In genomic region chr11:77136784-77137420, GRCh38 we compare ENCODE assay signal across 28 cellular contexts. TPM values are rescaled to one million over a fixed set of nuclear protein-coding genes. Genes with fewer than 3 reads are reported as not detected.
"Had no signal": no experiment of that assay in that cellular context is flagged by ENCODE, and none has a peak within 500 bp of the region (broad histone marks: within the 10 kb centered on the region; RNA-seq: fewer than 3 reads in every experiment).

No MANE protein-coding gene starts in this region.

- H3K9me3 Mint-ChIP-seq: activated CD4-positive, alpha-beta memory T cell treated with anti-CD3 and anti-CD28 coated beads, Interleukin-2, amount 10 ng/mL, durations not matched to agents 7 days and 5 days; activated CD4-positive, alpha-beta T cell treated with anti-CD3 and anti-CD28 coated beads, Interleukin-2, amount 10 ng/mL, durations not matched to agents 7 days and 5 days; activated naive CD8-positive, alpha-beta T cell treated with anti-CD3 and anti-CD28 coated beads for 36 hours; activated T-cell treated with anti-CD3 and anti-CD28 coated beads, Interleukin-2, amount 50 U/mL, for 4 hours; brain; dendritic cell treated with granulocyte-macrophage colony-stimulating factor and Interleukin-4, amounts not matched to agents 40 ng/mL and 50 ng/mL, for 4 days; endodermal cell; immature natural killer cell; natural killer cell; WTC11 had no signal

- DNase-seq: activated CD4-positive, alpha-beta memory T cell treated with anti-CD3 and anti-CD28 coated beads, Interleukin-2, amount 10 ng/mL, durations not matched to agents 7 days and 5 days; activated CD4-positive, alpha-beta T cell treated with anti-CD3 and anti-CD28 coated beads for 1 hour; activated CD4-positive, alpha-beta T cell treated with anti-CD3 and anti-CD28 coated beads, Interleukin-2, amount 10 ng/mL, durations not matched to agents 7 days and 5 days; activated naive CD4-positive, alpha-beta T cell treated with Interleukin-2 at 50 U/mL for 16 hours; activated naive CD8-positive, alpha-beta T cell treated with anti-CD3 and anti-CD28 coated beads for 36 hours; activated T-cell treated with anti-CD3 and anti-CD28 coated beads, Interleukin-2, amount 50 U/mL, for 4 hours; endodermal cell; hypothalamus; immature natural killer cell; kidney; lower lobe of right lung; natural killer cell; stimulated activated CD4-positive, alpha-beta T cell treated with anti-CD3 and anti-CD28 coated beads, Interleukin-2, amount 100 ng/mL, for 48 hours; stimulated activated naive CD8-positive, alpha-beta T cell treated with anti-CD3 and anti-CD28 coated beads, Interleukin-15, Interleukin-2, amounts not matched to agents 100 U/mL and 50 U/mL, for 24 hours; T-helper 17 cell; T1000; trophoblast cell had no signal

- H3K27ac ChIP-seq: ascending aorta, heart left ventricle, lower lobe of right lung, thoracic aorta had no signal

- H3K27ac Mint-ChIP-seq: activated CD4-positive, alpha-beta memory T cell treated with anti-CD3 and anti-CD28 coated beads, Interleukin-2, amount 10 ng/mL, durations not matched to agents 7 days and 5 days; activated CD4-positive, alpha-beta T cell treated with anti-CD3 and anti-CD28 coated beads, Interleukin-2, amount 10 ng/mL, durations not matched to agents 7 days and 5 days; activated naive CD8-positive, alpha-beta T cell treated with anti-CD3 and anti-CD28 coated beads for 36 hours; dendritic cell treated with granulocyte-macrophage colony-stimulating factor and Interleukin-4, amounts not matched to agents 40 ng/mL and 50 ng/mL, for 4 days; endodermal cell; immature natural killer cell; natural killer cell; T-helper 17 cell; WTC11 had no signal

- H3K4me3 Mint-ChIP-seq: activated CD4-positive, alpha-beta memory T cell treated with anti-CD3 and anti-CD28 coated beads, Interleukin-2, amount 10 ng/mL, durations not matched to agents 7 days and 5 days; activated CD4-positive, alpha-beta T cell treated with anti-CD3 and anti-CD28 coated beads, Interleukin-2, amount 10 ng/mL, durations not matched to agents 7 days and 5 days; activated naive CD8-positive, alpha-beta T cell treated with anti-CD3 and anti-CD28 coated beads for 36 hours; activated T-cell treated with anti-CD3 and anti-CD28 coated beads, Interleukin-2, amount 50 U/mL, for 4 hours; brain; dendritic cell treated with granulocyte-macrophage colony-stimulating factor and Interleukin-4, amounts not matched to agents 40 ng/mL and 50 ng/mL, for 4 days; endodermal cell; immature natural killer cell; natural killer cell; T-helper 17 cell; WTC11 had no signal

- FAIRE-seq: kidney had no signal

- H3K4me3 ChIP-seq: ascending aorta, heart left ventricle, lower lobe of right lung, thoracic aorta had no signal

- H3K36me3 ChIP-seq: ascending aorta, heart left ventricle, lower lobe of right lung, thoracic aorta had no signal

- ATAC-seq: esophagus mucosa, heart left ventricle, lower lobe of right lung, natural killer cell, right cardiac atrium, T-helper 17 cell, WTC11 had no signal

- H3K4me1 ChIP-seq: ascending aorta, lower lobe of right lung had no signal

- H3K27me3 Mint-ChIP-seq: brain had no signal

- H3K27me3 ChIP-seq: ascending aorta had no signal

- H3K9me3 ChIP-seq: ascending aorta, heart left ventricle, lower lobe of right lung, thoracic aorta had no signal

- H3K36me3 Mint-ChIP-seq: activated naive CD8-positive, alpha-beta T cell treated with anti-CD3 and anti-CD28 coated beads for 36 hours; brain; immature natural killer cell; natural killer cell; WTC11 had no signal

RNA-seq across cellular contexts. Expression of gene MYO7A, which starts 8.9 kb away (rescaled TPM):
- total RNA-seq: chondrocyte had no signal

RNA-seq across cellular contexts. Expression of gene OMP, which starts 34.3 kb away (rescaled TPM):
- total RNA-seq: activated CD4-positive, alpha-beta memory T cell treated with anti-CD3 and anti-CD28 coated beads, Interleukin-2, amount 10 ng/mL, durations not matched to agents 7 days and 5 days; activated CD4-positive, alpha-beta T cell treated with anti-CD3 and anti-CD28 coated beads, Interleukin-2, amount 10 ng/mL, durations not matched to agents 7 days and 5 days; activated naive CD8-positive, alpha-beta T cell treated with anti-CD3 and anti-CD28 coated beads for 36 hours; activated T-cell treated with anti-CD3 and anti-CD28 coated beads, Interleukin-2, amount 50 U/mL, for 4 hours; ascending aorta; cardiac septum; chondrocyte; esophagus mucosa; heart left ventricle; lower lobe of right lung; osteoblast; right cardiac atrium; T-helper 17 cell; thoracic aorta; WTC11 had no signal
- polyA plus RNA-seq: heart left ventricle, immature natural killer cell, right cardiac atrium had no signal
